8 cellular contexts compared by ENCODE assay signal in the genomic region with DNA sequence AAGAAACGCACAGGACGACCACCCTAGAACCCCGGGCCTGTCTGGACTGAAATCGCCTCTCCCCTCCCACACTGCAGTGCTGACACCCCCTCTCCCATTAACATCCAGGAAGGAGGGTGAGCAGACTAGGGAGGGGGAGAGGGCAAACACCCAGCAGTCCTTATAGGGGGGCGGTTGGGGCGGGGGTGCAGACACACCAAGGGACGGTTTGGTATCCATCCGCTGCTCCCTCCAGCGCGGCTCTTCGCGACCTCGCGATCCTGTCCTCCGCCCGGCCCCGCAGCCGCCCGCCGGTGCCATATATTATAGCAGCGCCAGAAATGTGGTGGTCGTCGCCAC. TPM values are rescaled to one million over a fixed set of nuclear protein-coding genes. Genes with fewer than 3 reads are reported as not detected.
DNase-seq lines count a peak whose midpoint lies in the region; ATAC-seq and TF ChIP-seq lines count a peak whose summit lies in the region.

No MANE protein-coding gene starts in this region.

- peak overlapping the region; percentile 97 for H3K27ac Mint-ChIP-seq in CD4-positive, alpha-beta T cell
- H3K27ac Mint-ChIP-seq in osteocyte (ENCODE audit: unreplicated experiment): no peak overlapping the region

- DNase-seq in CD4-positive, alpha-beta T cell: no peak
- DNase-seq in Panc1 (ENCODE audit: low read depth, low spot score): no peak
- no peak for DNase-seq in fibroblast of lung (ENCODE audit: low read depth in 2 of 2)
- DNase-seq in osteocyte (ENCODE audit: extremely low spot score, unreplicated experiment): no peak
- DNase-seq in iPS-NIHi11 (ENCODE audit: low spot score): no peak
- DNase-seq in NCI-H526 treated with DMSO at 0.1 percent for 48 hours (lab: John Stamatoyannopoulos, UW): no peak
- no peak for DNase-seq in DMS153 (lab: John Stamatoyannopoulos, UW)

- no peaks in the 10 kb centered on the region for H3K4me1 ChIP-seq in Panc1 (ENCODE audit: control insufficient read depth, insufficient read depth, low read length)
- H3K4me1 ChIP-seq in fibroblast of lung (ENCODE audit: control insufficient read depth, extremely low read depth, insufficient read depth, low read length): no peaks in the 10 kb centered on the region

- H3K9me3 Mint-ChIP-seq in CD4-positive, alpha-beta T cell: no peaks in the 10 kb centered on the region
- peaks cover 21% of the 10 kb centered on the region for H3K9me3 Mint-ChIP-seq in osteocyte (ENCODE audit: unreplicated experiment)

- no peak overlapping the region for H3K9ac ChIP-seq in fibroblast of lung (ENCODE audit: insufficient read depth, low read length)

- CTCF ChIA-PET in CD4-positive, alpha-beta T cell (lab: Charles Lee): no interaction called here
- CTCF ChIA-PET in Panc1 (lab: Charles Lee): no interaction called here

- H3K36me3 ChIP-seq in Panc1 (ENCODE audit: control insufficient read depth, insufficient read depth, low read length): no peaks in the 10 kb centered on the region
- H3K36me3 ChIP-seq in fibroblast of lung (ENCODE audit: control insufficient read depth, insufficient read depth, low read length): no peaks in the 10 kb centered on the region

- POLR2A ChIA-PET in CD4-positive, alpha-beta T cell (lab: Charles Lee): interaction anchor here (1.1 to 1.9 kb wide), 6 partner anchors 9 to 1506 kb away, joined by 3 to 26 read pairs (median 6); partner anchors contain the start of genes ARMCX5, SLC25A53 and ZMAT1
- POLR2A ChIA-PET in Panc1 (lab: Charles Lee): no interaction called here

- peak; percentile 16 for ATAC-seq in CD4-positive, alpha-beta T cell (ENCODE audit: poor library complexity)
- ATAC-seq in Panc1 (peak; percentile 46), GM18858 (IDR thresholded peaks at IDR 0.05; ENCODE audit: unreplicated experiment) (no peak)

- H3K27me3 Mint-ChIP-seq in CD4-positive, alpha-beta T cell: no peaks in the 10 kb centered on the region
- no peaks in the 10 kb centered on the region for H3K27me3 Mint-ChIP-seq in osteocyte (ENCODE audit: unreplicated experiment)

- no peaks in the 10 kb centered on the region for H4K20me1 ChIP-seq in fibroblast of lung (ENCODE audit: control insufficient read depth, extremely low read depth, insufficient read depth, low read length)

- H3K4me1 Mint-ChIP-seq in CD4-positive, alpha-beta T cell (ENCODE audit: low read depth): peaks cover 35% of the 10 kb centered on the region
- peaks cover 4% of the 10 kb centered on the region for H3K4me1 Mint-ChIP-seq in osteocyte (ENCODE audit: unreplicated experiment)

- intact Hi-C loops in CD4-positive, alpha-beta T cell (cut with DNase I, micrococcal nuclease): loop anchor here (2.0 to 10.0 kb wide), 5 partner anchors 52 to 1236 kb away; partner anchors contain the start of genes ARMCX5 (in 1 of the 2), GPRASP3 (in 1 of the 2) and TMSB15A (in 1 of the 2)
- intact Hi-C loops in Panc1 (cut with micrococcal nuclease; ENCODE audit: unreplicated experiment): loop anchor here (10.0 kb wide), 1 partner anchor 184 kb away; no protein-coding TSS in a partner anchor

- in situ Hi-C loops in Panc1 (cut with HindIII; ENCODE audit: low pct_unique_long_range_greater_than_20kb, low sequenced_read_pairs): no loop called here

- BruUV-seq in Panc1 (replicated peaks; lab: Mats Ljungman, UMichigan): no TSS peak

- H3K79me2 ChIP-seq in fibroblast of lung (ENCODE audit: control insufficient read depth, insufficient read depth, low read length): no peaks in the 10 kb centered on the region

- peak overlapping the region; percentile 100 for H3K4me3 Mint-ChIP-seq in CD4-positive, alpha-beta T cell
- peak overlapping the region; percentile 84 for H3K4me3 Mint-ChIP-seq in osteocyte (ENCODE audit: unreplicated experiment)

- H3K9me3 ChIP-seq in CD4-positive, alpha-beta T cell (ENCODE audit: control insufficient read depth, low read length): no peaks in the 10 kb centered on the region
- H3K9me3 ChIP-seq in Panc1 (ENCODE audit: control insufficient read depth, insufficient read depth, low read depth, low read length) (no peaks in the 10 kb centered on the region), fibroblast of lung (ENCODE audit: control insufficient read depth, insufficient read depth, low read depth, low read length) (no peaks in the 10 kb centered on the region)

- TF ChIP-seq CTCF in CD4-positive, alpha-beta T cell (IDR thresholded peaks at IDR 0.05): no peak
- TF ChIP-seq CTCF in Panc1 (IDR thresholded peaks at IDR 0.05) (no peak), fibroblast of lung (conservative IDR thresholded peaks at IDR 0.05 in 1 of 2, IDR thresholded peaks at IDR 0.05 in 1 of 2; ENCODE audit: low read depth in 1 of 2, low read length in 2 of 2) (no peak), osteocyte (IDR thresholded peaks at IDR 0.05) (no peak)

- H3K4me3 ChIP-seq in Panc1 (ENCODE audit: low read depth in 2 of 2, low read length in 2 of 2) (peak overlapping the region; percentile 66 to 68), fibroblast of lung (replicated peaks in 1 of 4; ENCODE audit: control extremely low read depth in 1 of 4, insufficient read depth in 1 of 4, low read depth in 3 of 4, low read length in 4 of 4) (peak overlapping the region; percentile 50 to 63 (median 56))

- peak overlapping the region; percentile 64 for H3K27ac ChIP-seq in CD4-positive, alpha-beta T cell (ENCODE audit: low read depth, low read length)
- H3K27ac ChIP-seq in Panc1 (ENCODE audit: low read length) (peak overlapping the region; percentile 39; the same call in 1 of the 2 replicates), fibroblast of lung (ENCODE audit: insufficient read depth, low read length) (no peak overlapping the region)

- no peak overlapping the region for H2AFZ ChIP-seq in fibroblast of lung (ENCODE audit: low read length)

- peak overlapping the region; percentile 75 for H3K4me2 ChIP-seq in fibroblast of lung (ENCODE audit: extremely low read depth, insufficient read depth, low read length)

- peaks cover 38% of the 10 kb centered on the region for H3K36me3 Mint-ChIP-seq in CD4-positive, alpha-beta T cell (ENCODE audit: low read depth)
- peaks cover 6% of the 10 kb centered on the region for H3K36me3 Mint-ChIP-seq in osteocyte (ENCODE audit: unreplicated experiment)

- no peaks in the 10 kb centered on the region for H3K27me3 ChIP-seq in CD4-positive, alpha-beta T cell (ENCODE audit: control insufficient read depth, insufficient read depth, low read length)
- H3K27me3 ChIP-seq in Panc1 (ENCODE audit: control insufficient read depth, insufficient read depth, low read length) (no peaks in the 10 kb centered on the region), fibroblast of lung (ENCODE audit: control insufficient read depth, insufficient read depth, low read length) (no peaks in the 10 kb centered on the region)

RNA-seq across cellular contexts. Expression of gene GPRASP1, which starts 0.4 kb away (rescaled TPM):
- total RNA-seq in CD4-positive, alpha-beta T cell: 100 to 1,000 TPM; 103 to 104 TPM
- 5.0 TPM for total RNA-seq in Panc1 (2021; ENCODE audit: unreplicated experiment)
- polyA plus RNA-seq in Panc1 (2012; ENCODE audit: insufficient read length): 2.1 TPM
- 4.9 and 5.8 TPM in 2 replicates for total RNA-seq in fibroblast of lung
- 1.6 and 1.7 TPM in 2 replicates for polyA plus RNA-seq in fibroblast of lung
- 1.4 and 1.7 TPM in 2 replicates for polyA plus RNA-seq in fibroblast of lung (2012)
- 0.43 and 3.1 TPM in 2 replicates for polyA minus RNA-seq in fibroblast of lung (ENCODE audit: low replicate concordance)
- total RNA-seq in osteocyte: 3.3 and 3.5 TPM in 2 replicates

RNA-seq across cellular contexts. Expression of gene ARMCX5, which starts 51.6 kb away (rescaled TPM):
- 10 to 100 TPM; 14.0 to 15.9 TPM for total RNA-seq in CD4-positive, alpha-beta T cell
- total RNA-seq in Panc1 (2021; ENCODE audit: unreplicated experiment) (23.2 TPM), fibroblast of lung (12.8 and 22.8 TPM in 2 replicates), osteocyte (14.3 and 17.2 TPM in 2 replicates)
- 17.9 TPM for polyA plus RNA-seq in Panc1 (2012; ENCODE audit: insufficient read length)
- polyA plus RNA-seq in fibroblast of lung: 12.9 and 13.9 TPM in 2 replicates
- polyA plus RNA-seq in fibroblast of lung (2012): 7.4 and 8.7 TPM in 2 replicates
- 4.6 and 7.8 TPM in 2 replicates for polyA minus RNA-seq in fibroblast of lung (ENCODE audit: low replicate concordance)

Comparison
In these comparisons a context has a peak if more than half of its experiments do, and no peak if none do; other contexts are left out.
1. RNA of gene GPRASP1, which starts 0.4 kb away (total RNA-seq): 103 to 104 TPM in CD4-positive, alpha-beta T cell; 4.9 to 5.8 TPM in fibroblast of lung, 5.0 TPM in Panc1 (single experiment) and 3.3 to 3.5 TPM in osteocyte; every median in the first group is over 10 times any median in the second.